Comparison of ENCODE assay signal across 8 cellular contexts in genomic region chr12:117874842-117875434, GRCh38.
DNase-seq lines count a peak whose midpoint lies in the region; ATAC-seq and TF ChIP-seq lines count a peak whose summit lies in the region.

No MANE protein-coding gene starts in this region.

- peaks cover 2 to 6% of the 10 kb centered on the region in 2 donors for H3K4me1 Mint-ChIP-seq in natural killer cell treated with Interleukin-12 subunit alpha and Interleukin-12 subunit beta and Interleukin-15 and Interleukin-18, amount 100 ng/mL, for 72 hours (ENCODE audit: low read depth in 2 of 2)
- peaks cover 15% of the 10 kb centered on the region for H3K4me1 Mint-ChIP-seq in stimulated activated naive CD8-positive, alpha-beta T cell treated with anti-CD3 and anti-CD28 coated beads, Interleukin-15, amount 100 ng/mL, for 72 hours

- H3K27ac Mint-ChIP-seq in natural killer cell treated with Interleukin-12 subunit alpha and Interleukin-12 subunit beta and Interleukin-15 and Interleukin-18, amount 100 ng/mL, for 72 hours: no peak overlapping the region
- no peak overlapping the region for H3K27ac Mint-ChIP-seq in stimulated activated naive CD8-positive, alpha-beta T cell treated with anti-CD3 and anti-CD28 coated beads, Interleukin-15, amount 100 ng/mL, for 72 hours

- intact Hi-C loops in esophagus muscularis mucosa (cut with DNase I): loop anchor here (10.0 kb wide), 1 partner anchor 160 kb away; no protein-coding TSS in a partner anchor

- WGBS in esophagus muscularis mucosa: 30% methylated on average over 19 of the region's 19 CpGs

- H3K9me3 ChIP-seq in esophagus muscularis mucosa: no peaks in the 10 kb centered on the region

- no peak for TF ChIP-seq POLR2A in esophagus muscularis mucosa (IDR thresholded peaks at IDR 0.05; ENCODE audit: low read depth)

- peaks cover 7 to 12% of the 10 kb centered on the region in 2 donors for H3K27me3 Mint-ChIP-seq in natural killer cell treated with Interleukin-12 subunit alpha and Interleukin-12 subunit beta and Interleukin-15 and Interleukin-18, amount 100 ng/mL, for 72 hours
- H3K27me3 Mint-ChIP-seq in stimulated activated naive CD8-positive, alpha-beta T cell treated with anti-CD3 and anti-CD28 coated beads, Interleukin-15, amount 100 ng/mL, for 72 hours: peaks cover 34% of the 10 kb centered on the region

- TF ChIP-seq CTCF in esophagus muscularis mucosa (IDR thresholded peaks at IDR 0.05): peak; percentile 81 to 96 (median 83)

- H3K27ac ChIP-seq in esophagus muscularis mucosa (replicated peaks in 1 of 4): no peak overlapping the region

- no peaks in the 10 kb centered on the region for H3K36me3 Mint-ChIP-seq in natural killer cell treated with Interleukin-12 subunit alpha and Interleukin-12 subunit beta and Interleukin-15 and Interleukin-18, amount 100 ng/mL, for 72 hours

- DNase-seq in GM04504 (ENCODE audit: low read depth): peak; percentile 35
- peak; percentile 41 for DNase-seq in NOMO-1 treated with DMSO at 0.1 percent for 48 hours (lab: John Stamatoyannopoulos, UW; ENCODE audit: unreplicated experiment)
- peak; percentile 60 for DNase-seq in activated T-cell treated with anti-CD3 and anti-CD28 coated beads for 24 hours (ENCODE audit: low read depth)
- no peak for DNase-seq in esophagus muscularis mucosa (ENCODE audit: extremely low spot score)
- no peak for DNase-seq in natural killer cell treated with Interleukin-12 subunit alpha and Interleukin-12 subunit beta and Interleukin-15 and Interleukin-18, amount 100 ng/mL, for 72 hours (ENCODE audit: low spot score)
- peak; percentile 57 to 68 for DNase-seq in stimulated activated naive CD8-positive, alpha-beta T cell treated with anti-CD3 and anti-CD28 coated beads, Interleukin-15, amount 100 ng/mL, for 72 hours

- ATAC-seq in HG03342 (IDR thresholded peaks at IDR 0.05; ENCODE audit: unreplicated experiment) (peak; percentile 59), GM18870 (IDR thresholded peaks at IDR 0.05; ENCODE audit: unreplicated experiment) (no peak)
- ATAC-seq in natural killer cell treated with Interleukin-12 subunit alpha and Interleukin-12 subunit beta and Interleukin-15 and Interleukin-18, amount 100 ng/mL, for 72 hours: peak; percentile 53 to 58
- ATAC-seq in stimulated activated naive CD8-positive, alpha-beta T cell treated with anti-CD3 and anti-CD28 coated beads, Interleukin-15, amount 100 ng/mL, for 72 hours: peak; percentile 75

- no peaks in the 10 kb centered on the region for H3K9me3 Mint-ChIP-seq in natural killer cell treated with Interleukin-12 subunit alpha and Interleukin-12 subunit beta and Interleukin-15 and Interleukin-18, amount 100 ng/mL, for 72 hours
- no peaks in the 10 kb centered on the region for H3K9me3 Mint-ChIP-seq in stimulated activated naive CD8-positive, alpha-beta T cell treated with anti-CD3 and anti-CD28 coated beads, Interleukin-15, amount 100 ng/mL, for 72 hours

- peaks cover 0 to 36% (median 0%) of the 10 kb centered on the region in 4 donors for H3K27me3 ChIP-seq in esophagus muscularis mucosa

- no peak overlapping the region for H3K4me3 Mint-ChIP-seq in natural killer cell treated with Interleukin-12 subunit alpha and Interleukin-12 subunit beta and Interleukin-15 and Interleukin-18, amount 100 ng/mL, for 72 hours
- no peak overlapping the region for H3K4me3 Mint-ChIP-seq in stimulated activated naive CD8-positive, alpha-beta T cell treated with anti-CD3 and anti-CD28 coated beads, Interleukin-15, amount 100 ng/mL, for 72 hours

- H3K36me3 ChIP-seq in esophagus muscularis mucosa: no peaks in the 10 kb centered on the region

- TF ChIP-seq EP300 in esophagus muscularis mucosa (IDR thresholded peaks at IDR 0.05): no peak

- H3K4me1 ChIP-seq in esophagus muscularis mucosa: peaks cover 0 to 9% (median 7%) of the 10 kb centered on the region in 4 donors

- H3K4me3 ChIP-seq in esophagus muscularis mucosa: no peak overlapping the region

Comparison
In these comparisons a context has a peak if more than half of its experiments do, and no peak if none do; other contexts are left out.
1. DNase-seq: peak in GM04504 (single experiment), NOMO-1 treated with DMSO at 0.1 percent for 48 hours (single experiment), activated T-cell treated with anti-CD3 and anti-CD28 coated beads for 24 hours (single experiment) and stimulated activated naive CD8-positive, alpha-beta T cell treated with anti-CD3 and anti-CD28 coated beads, Interleukin-15, amount 100 ng/mL, for 72 hours (2 of 2); none in esophagus muscularis mucosa (single experiment) and natural killer cell treated with Interleukin-12 subunit alpha and Interleukin-12 subunit beta and Interleukin-15 and Interleukin-18, amount 100 ng/mL, for 72 hours (single experiment).